Comparison of ENCODE assay signal across 18 cellular contexts in the genomic region with DNA sequence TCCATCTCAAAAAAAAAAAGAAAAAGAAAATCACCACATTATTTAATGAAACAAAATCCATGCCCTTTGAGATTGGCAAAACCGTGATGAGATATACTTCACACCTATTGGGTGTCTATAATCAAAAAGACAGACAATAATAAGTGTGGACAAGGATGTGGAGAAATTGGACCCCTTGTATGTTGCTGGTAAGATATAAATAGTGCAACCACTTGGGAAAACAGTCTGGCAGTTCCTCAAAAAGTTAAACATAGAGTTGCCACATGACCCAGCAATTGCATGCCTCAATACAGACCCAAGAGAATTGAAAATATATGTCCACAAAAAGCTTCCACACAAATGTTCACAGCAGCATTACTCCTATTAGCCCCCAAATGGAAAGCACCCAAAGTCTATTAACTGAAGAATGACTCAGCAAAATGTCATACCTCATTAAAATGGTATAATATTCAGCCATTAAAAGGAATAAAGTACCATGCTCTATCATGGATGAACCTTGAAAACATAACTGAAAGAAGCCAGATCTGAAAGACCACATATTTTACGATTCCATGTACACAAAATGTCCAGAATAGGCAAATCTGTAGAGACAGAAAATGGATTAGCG. TPM values are rescaled to one million over a fixed set of nuclear protein-coding genes. Genes with fewer than 3 reads are reported as not detected.
"Had no signal": no experiment of that assay in that cellular context is flagged by ENCODE, and none has a peak within 500 bp of the region (broad histone marks: within the 10 kb centered on the region; RNA-seq: fewer than 3 reads in every experiment).

No MANE protein-coding gene starts in this region.

- H3K27me3 ChIP-seq: dorsolateral prefrontal cortex, left lung, tibial nerve had no signal

- H3K27ac Mint-ChIP-seq: activated T-helper 17 cell treated with anti-CD3 and anti-CD28 coated beads, Interleukin-2, amount 50 U/mL, for 72 hours; stimulated activated effector memory CD8-positive, alpha-beta T cell treated with anti-CD3 and anti-CD28 coated beads, Interleukin-12 subunit alpha, Interleukin-12 subunit beta, amount 100 ng/mL, for 72 hours had no signal

- H3K27ac ChIP-seq: dorsolateral prefrontal cortex, left lung, prostate gland, VCaP had no signal

- ATAC-seq: activated T-helper 17 cell treated with anti-CD3 and anti-CD28 coated beads, Interleukin-2, amount 50 U/mL, for 72 hours; left lung; stimulated activated effector memory CD8-positive, alpha-beta T cell treated with anti-CD3 and anti-CD28 coated beads, Interleukin-12 subunit alpha, Interleukin-12 subunit beta, amount 100 ng/mL, for 72 hours had no signal

- H3K36me3 Mint-ChIP-seq: stimulated activated effector memory CD8-positive, alpha-beta T cell treated with anti-CD3 and anti-CD28 coated beads, Interleukin-12 subunit alpha, Interleukin-12 subunit beta, amount 100 ng/mL, for 72 hours had no signal

- H3K4me3 ChIP-seq: dorsolateral prefrontal cortex, left lung, prostate gland, tibial nerve had no signal

- H3K9me3 Mint-ChIP-seq: activated T-helper 17 cell treated with anti-CD3 and anti-CD28 coated beads, Interleukin-2, amount 50 U/mL, for 72 hours; stimulated activated effector memory CD8-positive, alpha-beta T cell treated with anti-CD3 and anti-CD28 coated beads, Interleukin-12 subunit alpha, Interleukin-12 subunit beta, amount 100 ng/mL, for 72 hours had no signal

- DNase-seq: activated CD4-positive, alpha-beta T cell treated with anti-CD3 and anti-CD28 coated beads, Interleukin-2, amount 50 U/mL, for 48 hours; activated naive CD4-positive, alpha-beta T cell treated with Interleukin-2 at 50 U/mL for 16 hours; anterior cingulate cortex; dorsolateral prefrontal cortex; erythroblast; hypothalamus; kidney; left lung; mammary epithelial cell; stimulated activated CD4-positive, alpha-beta T cell treated with anti-CD3 and anti-CD28 coated beads, Interleukin-12 subunit alpha, Interleukin-12 subunit beta, amount 100 ng/mL, for 4 hours; stimulated activated CD4-positive, alpha-beta T cell treated with anti-CD3 and anti-CD28 coated beads, Interleukin-2, amount 100 ng/mL, for 24 hours had no signal

- H3K4me3 Mint-ChIP-seq: activated T-helper 17 cell treated with anti-CD3 and anti-CD28 coated beads, Interleukin-2, amount 50 U/mL, for 72 hours; neural crest cell; stimulated activated effector memory CD8-positive, alpha-beta T cell treated with anti-CD3 and anti-CD28 coated beads, Interleukin-12 subunit alpha, Interleukin-12 subunit beta, amount 100 ng/mL, for 72 hours had no signal

- H3K4me1 Mint-ChIP-seq: activated T-helper 17 cell treated with anti-CD3 and anti-CD28 coated beads, Interleukin-2, amount 50 U/mL, for 72 hours; stimulated activated effector memory CD8-positive, alpha-beta T cell treated with anti-CD3 and anti-CD28 coated beads, Interleukin-12 subunit alpha, Interleukin-12 subunit beta, amount 100 ng/mL, for 72 hours had no signal

- H3K4me1 ChIP-seq: prostate gland had no signal

- H3K9me3 ChIP-seq: prostate gland, tibial nerve had no signal

- FAIRE-seq: bronchial epithelial cell, kidney had no signal

- H3K36me3 ChIP-seq: left lung, prostate gland had no signal

RNA-seq across cellular contexts. Expression of gene LMOD1, which starts 24.3 kb away (rescaled TPM):
- total RNA-seq: activated T-helper 17 cell treated with anti-CD3 and anti-CD28 coated beads, Interleukin-2, amount 50 U/mL, for 72 hours had no signal
- polyA plus RNA-seq: mammary epithelial cell had no signal
